ENCODE assay signal across 1 cellular context in genomic region chr7:74452748-74453320, GRCh38.
TF ChIP-seq lines count a peak whose summit lies in the region.

No MANE protein-coding gene starts in this region.

TF ChIP-seq in K562, 482 proteins besides CTCF, POLR2A, EP300 and RAD21 (continued from another document):
- TF ChIP-seq TSHZ1 (CRISPR knock-in tag; IDR thresholded peaks at IDR 0.05): 0 out of 2 replicates have a peak, but pooled peaks have one; percentile 34
- TF ChIP-seq, protein P1, sequence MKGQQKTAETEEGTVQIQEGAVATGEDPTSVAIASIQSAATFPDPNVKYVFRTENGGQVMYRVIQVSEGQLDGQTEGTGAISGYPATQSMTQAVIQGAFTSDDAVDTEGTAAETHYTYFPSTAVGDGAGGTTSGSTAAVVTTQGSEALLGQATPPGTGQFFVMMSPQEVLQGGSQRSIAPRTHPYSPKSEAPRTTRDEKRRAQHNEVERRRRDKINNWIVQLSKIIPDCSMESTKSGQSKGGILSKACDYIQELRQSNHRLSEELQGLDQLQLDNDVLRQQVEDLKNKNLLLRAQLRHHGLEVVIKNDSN (CRISPR knock-in tag; IDR thresholded peaks at IDR 0.05): peak; percentile 13; the same call in 1 of the 2 replicates
- TF ChIP-seq ZBTB26 (CRISPR knock-in tag; IDR thresholded peaks at IDR 0.05): no peak
- no peak for TF ChIP-seq RCOR1 (IDR thresholded peaks at IDR 0.05; ENCODE audit: borderline replicate concordance in 1 of 2, low read depth in 2 of 2, low read length in 2 of 2)
- TF ChIP-seq MTA3 (IDR thresholded peaks at IDR 0.05; ENCODE audit: borderline replicate concordance): 0 out of 2 replicates have a peak, but pooled peaks have one; percentile 14
- TF ChIP-seq NR2C1 (IDR thresholded peaks at IDR 0.05): peak; percentile 28; the same call in 1 of the 2 replicates
- peak; percentile 84 for TF ChIP-seq NR2C1 (tag; IDR thresholded peaks at IDR 0.05)
- no peak for TF ChIP-seq MYBL2 (IDR thresholded peaks at IDR 0.05; ENCODE audit: low read depth)
- TF ChIP-seq MYBL2 (CRISPR knock-in tag; IDR thresholded peaks at IDR 0.05; ENCODE audit: borderline replicate concordance): no peak
- TF ChIP-seq, protein P2, sequence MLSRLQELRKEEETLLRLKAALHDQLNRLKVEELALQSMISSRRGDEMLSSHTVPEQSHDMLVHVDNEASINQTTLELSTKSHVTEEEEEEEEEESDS (CRISPR knock-in tag; IDR thresholded peaks at IDR 0.05): no peak
- TF ChIP-seq MAZ (CRISPR knock-in tag; conservative IDR thresholded peaks at IDR 0.05 in 1 of 2, IDR thresholded peaks at IDR 0.05 in 1 of 2): no peak
- no peak for TF ChIP-seq NR2F6 (CRISPR knock-in tag; IDR thresholded peaks at IDR 0.05)
- TF ChIP-seq, protein P3, sequence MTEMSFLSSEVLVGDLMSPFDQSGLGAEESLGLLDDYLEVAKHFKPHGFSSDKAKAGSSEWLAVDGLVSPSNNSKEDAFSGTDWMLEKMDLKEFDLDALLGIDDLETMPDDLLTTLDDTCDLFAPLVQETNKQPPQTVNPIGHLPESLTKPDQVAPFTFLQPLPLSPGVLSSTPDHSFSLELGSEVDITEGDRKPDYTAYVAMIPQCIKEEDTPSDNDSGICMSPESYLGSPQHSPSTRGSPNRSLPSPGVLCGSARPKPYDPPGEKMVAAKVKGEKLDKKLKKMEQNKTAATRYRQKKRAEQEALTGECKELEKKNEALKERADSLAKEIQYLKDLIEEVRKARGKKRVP (CRISPR knock-in tag; IDR thresholded peaks at IDR 0.05): no peak
- no peak for TF ChIP-seq RBM22 (IDR thresholded peaks at IDR 0.05; ENCODE audit: low read depth, low read length, poor library complexity, severe bottlenecking)
- no peak for TF ChIP-seq SREBF1 (IDR thresholded peaks at IDR 0.05; ENCODE audit: borderline replicate concordance, low read depth, low read length)
- TF ChIP-seq TAF1 (IDR thresholded peaks at IDR 0.05; ENCODE audit: control insufficient read depth, extremely low read depth, insufficient read depth, low read length, severe bottlenecking): no peak
- TF ChIP-seq, protein P4, sequence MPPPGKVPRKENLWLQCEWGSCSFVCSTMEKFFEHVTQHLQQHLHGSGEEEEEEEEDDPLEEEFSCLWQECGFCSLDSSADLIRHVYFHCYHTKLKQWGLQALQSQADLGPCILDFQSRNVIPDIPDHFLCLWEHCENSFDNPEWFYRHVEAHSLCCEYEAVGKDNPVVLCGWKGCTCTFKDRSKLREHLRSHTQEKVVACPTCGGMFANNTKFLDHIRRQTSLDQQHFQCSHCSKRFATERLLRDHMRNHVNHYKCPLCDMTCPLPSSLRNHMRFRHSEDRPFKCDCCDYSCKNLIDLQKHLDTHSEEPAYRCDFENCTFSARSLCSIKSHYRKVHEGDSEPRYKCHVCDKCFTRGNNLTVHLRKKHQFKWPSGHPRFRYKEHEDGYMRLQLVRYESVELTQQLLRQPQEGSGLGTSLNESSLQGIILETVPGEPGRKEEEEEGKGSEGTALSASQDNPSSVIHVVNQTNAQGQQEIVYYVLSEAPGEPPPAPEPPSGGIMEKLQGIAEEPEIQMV (tag; conservative IDR thresholded peaks at IDR 0.05; ENCODE audit: low read depth): peak; percentile 59; the same call in 1 of the 2 replicates
- peak; percentile 91 for TF ChIP-seq PYGO2 (tag; IDR thresholded peaks at IDR 0.05)
- TF ChIP-seq ZNF589 (CRISPR knock-in tag; IDR thresholded peaks at IDR 0.05; ENCODE audit: low read depth): peak; percentile 59; the same call in 1 of the 2 replicates
- TF ChIP-seq ZNF232 (CRISPR knock-in tag; IDR thresholded peaks at IDR 0.05): 0 out of 2 replicates have a peak, but pooled peaks have one; percentile 36
- TF ChIP-seq ADNP (tag; IDR thresholded peaks at IDR 0.05): no peak
- TF ChIP-seq, protein P5, sequence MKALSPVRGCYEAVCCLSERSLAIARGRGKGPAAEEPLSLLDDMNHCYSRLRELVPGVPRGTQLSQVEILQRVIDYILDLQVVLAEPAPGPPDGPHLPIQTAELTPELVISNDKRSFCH (CRISPR knock-in tag; IDR thresholded peaks at IDR 0.05): no peak
- TF ChIP-seq, protein P5 (tag; IDR thresholded peaks at IDR 0.05): peak; percentile 93
- TF ChIP-seq RHOXF2B (CRISPR knock-in tag; conservative IDR thresholded peaks at IDR 0.05): 0 out of 2 replicates have a peak, but pooled peaks have one; percentile 45
- 0 out of 4 replicates have a peak, but pooled peaks of 1 of the 2 experiments have one; percentile 74 for TF ChIP-seq ZNF639 (CRISPR knock-in tag; conservative IDR thresholded peaks at IDR 0.05 in 1 of 2, IDR thresholded peaks at IDR 0.05 in 1 of 2)
- TF ChIP-seq TEAD1 (CRISPR knock-in tag; IDR thresholded peaks at IDR 0.05): peak in 1 of 2 experiments; percentile 67; a peak in 1 of 4 replicates
- no peak for TF ChIP-seq GABPB1 (CRISPR knock-in tag; IDR thresholded peaks at IDR 0.05)
- TF ChIP-seq HDAC8 (tag; IDR thresholded peaks at IDR 0.05): peak; percentile 92
